ENCODE assay signal across 8 cellular contexts in the genomic region with DNA sequence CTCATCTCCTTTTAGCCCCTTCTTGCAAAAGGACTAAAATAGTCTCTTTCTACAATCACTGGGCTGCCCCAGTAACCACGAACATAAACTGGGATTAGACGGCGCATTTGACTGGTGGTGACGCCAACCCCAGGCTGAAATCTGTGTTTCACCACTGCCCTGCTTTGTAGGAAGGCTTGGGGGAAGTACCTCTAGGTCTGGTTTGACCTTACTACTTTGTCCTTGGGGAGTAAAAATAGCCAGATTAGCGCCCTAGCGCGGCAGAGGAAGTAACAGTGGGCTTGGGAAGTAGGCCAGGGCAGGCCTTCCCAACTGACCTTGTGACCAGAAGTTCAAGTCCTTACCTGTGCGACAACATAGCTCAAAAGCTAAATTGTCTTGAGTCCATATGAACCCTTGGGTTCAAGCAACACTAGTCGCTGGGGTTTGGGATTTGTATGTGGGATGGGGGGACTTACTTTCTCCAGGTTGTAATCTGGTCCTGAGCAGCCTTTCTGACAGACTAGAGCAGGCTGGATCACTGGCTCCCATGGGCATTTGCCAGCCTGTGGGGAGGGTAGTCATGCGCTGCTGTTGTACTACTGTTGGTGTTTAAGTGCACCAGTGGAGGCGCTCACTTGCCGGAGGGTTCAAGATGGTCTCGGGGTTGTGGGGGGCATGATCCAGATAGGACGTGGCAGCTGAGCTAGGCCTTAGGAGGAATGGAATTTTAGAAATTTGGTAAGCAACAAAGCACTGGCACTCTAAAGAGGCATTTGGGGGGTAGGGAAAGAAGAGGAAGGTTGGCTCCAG. TPM values are rescaled to one million over a fixed set of nuclear protein-coding genes. Genes with fewer than 3 reads are reported as not detected.
DNase-seq lines count a peak whose midpoint lies in the region; ATAC-seq, FAIRE-seq and TF ChIP-seq lines count a peak whose summit lies in the region.

No MANE protein-coding gene starts in this region.

- H3K4me1 ChIP-seq in esophagus squamous epithelium: peaks cover 23 to 51% (median 30%) of the 10 kb centered on the region in 3 donors

- 17 to 18% methylated on average over 9 to 11 of the region's 14 CpGs for WGBS in esophagus squamous epithelium, 2 donors

- peak overlapping the region; percentile 95 for H3K27ac Mint-ChIP-seq in activated CD8-positive, alpha-beta T cell treated with anti-CD3 and anti-CD28 coated beads for 36 hours

- H3K4me1 Mint-ChIP-seq in activated CD8-positive, alpha-beta T cell treated with anti-CD3 and anti-CD28 coated beads for 36 hours (ENCODE audit: low read depth): peaks cover 60% of the 10 kb centered on the region

- peak; percentile 37 for ATAC-seq in activated CD8-positive, alpha-beta T cell treated with anti-CD3 and anti-CD28 coated beads for 36 hours

- H3K36me3 Mint-ChIP-seq in activated CD8-positive, alpha-beta T cell treated with anti-CD3 and anti-CD28 coated beads for 36 hours (ENCODE audit: low read depth): peaks cover 70% of the 10 kb centered on the region

- H3K27me3 ChIP-seq in esophagus squamous epithelium: no peaks in the 10 kb centered on the region

- TF ChIP-seq CTCF in AG09319 (IDR thresholded peaks at IDR 0.05; ENCODE audit: low read depth, low read length) (no peak; the same call in 1 of the 2 replicates), LNCaP clone FGC (IDR thresholded peaks at IDR 0.05; ENCODE audit: control insufficient read depth, extremely low read depth, insufficient read depth) (no peak), esophagus squamous epithelium (IDR thresholded peaks at IDR 0.05) (peak in 1 of 6 experiments; percentile 25)
- TF ChIP-seq CTCF in activated CD8-positive, alpha-beta T cell treated with anti-CD3 and anti-CD28 coated beads for 36 hours (IDR thresholded peaks at IDR 0.05): no peak

- CTCF ChIA-PET in activated CD8-positive, alpha-beta T cell treated with anti-CD3 and anti-CD28 coated beads for 36 hours (lab: Charles Lee): interaction anchor here (0.6 to 10.2 kb wide), 30 partner anchors 10 to 582 kb away, joined by 3 to 133 read pairs (median 6); partner anchors contain the start of gene SF3B2

- TF ChIP-seq POLR2A in esophagus squamous epithelium (IDR thresholded peaks at IDR 0.05): no peak

- peak overlapping the region; percentile 91 to 97 (median 95) for H3K27ac ChIP-seq in esophagus squamous epithelium

- peak overlapping the region; percentile 75 for H3K4me3 Mint-ChIP-seq in activated CD8-positive, alpha-beta T cell treated with anti-CD3 and anti-CD28 coated beads for 36 hours

- POLR2A ChIA-PET in activated CD8-positive, alpha-beta T cell treated with anti-CD3 and anti-CD28 coated beads for 36 hours (lab: Charles Lee): interaction anchor here (0.6 to 11.1 kb wide), 9 partner anchors 11 to 184 kb away, joined by 3 to 131 read pairs (median 4); partner anchors contain the start of gene SF3B2

- DNase-seq in AG09319 (ENCODE audit: extremely low read depth, low read depth) (peak; percentile 40), GM18507 (ENCODE audit: extremely low spot score, insufficient read length, low read depth) (no peak), LNCaP clone FGC (ENCODE audit: low read depth) (no peak), esophagus squamous epithelium (lab: John Stamatoyannopoulos, UW) (no peak), myocyte (ENCODE audit: low read depth) (peak; percentile 92), urothelium cell line (ENCODE audit: low spot score) (peak; percentile 30), LoVo (ENCODE audit: low spot score) (no peak)
- DNase-seq in activated CD8-positive, alpha-beta T cell treated with anti-CD3 and anti-CD28 coated beads for 36 hours: peak; percentile 67

- peak overlapping the region; percentile 54 for H3K4me3 ChIP-seq in LNCaP clone FGC (ENCODE audit: low read depth, low read length)
- H3K4me3 ChIP-seq in esophagus squamous epithelium: peak overlapping the region; percentile 59 to 95 (median 74)

- intact Hi-C loops in activated CD8-positive, alpha-beta T cell treated with anti-CD3 and anti-CD28 coated beads for 36 hours (cut with micrococcal nuclease): loop anchor here (2.0 kb wide), 1 partner anchor 58 kb away; no protein-coding TSS in a partner anchor
- intact Hi-C loops in esophagus squamous epithelium (cut with DNase I): no loop called here

- FAIRE-seq in GM18507 (lab: Jason Lieb, UNC) (peak; percentile 80), urothelium cell line (lab: Jason Lieb, UNC) (no peak)

- no peaks in the 10 kb centered on the region for H3K9me3 Mint-ChIP-seq in activated CD8-positive, alpha-beta T cell treated with anti-CD3 and anti-CD28 coated beads for 36 hours

- H3K27me3 Mint-ChIP-seq in activated CD8-positive, alpha-beta T cell treated with anti-CD3 and anti-CD28 coated beads for 36 hours: no peaks in the 10 kb centered on the region

- H3K9me3 ChIP-seq in esophagus squamous epithelium: no peaks in the 10 kb centered on the region

- peaks cover 0 to 64% (median 10%) of the 10 kb centered on the region in 3 donors for H3K36me3 ChIP-seq in esophagus squamous epithelium

RNA-seq across cellular contexts. Expression of gene PACS1, which starts 1.0 kb away (rescaled TPM):
- total RNA-seq in activated CD8-positive, alpha-beta T cell treated with anti-CD3 and anti-CD28 coated beads for 36 hours: 10 to 100 TPM; 76.3 to 78.3 TPM
- total RNA-seq in esophagus squamous epithelium (10 to 100 TPM; 17.9 to 37.6 (median 25.4) TPM), myocyte (25.4 and 26.6 TPM in 2 replicates)
- 60.5 TPM for polyA plus RNA-seq in myocyte (2012)

RNA-seq across cellular contexts. Expression of gene SF3B2, which starts 17.0 kb away (rescaled TPM):
- total RNA-seq in activated CD8-positive, alpha-beta T cell treated with anti-CD3 and anti-CD28 coated beads for 36 hours: 100 to 1,000 TPM; 255 to 278 TPM
- total RNA-seq in esophagus squamous epithelium (100 to 1,000 TPM in 1 of 4 donors, 10 to 100 TPM in 3; 87.8 to 112 (median 93.5) TPM), myocyte (115 and 134 TPM in 2 replicates)
- 143 TPM for polyA plus RNA-seq in myocyte (2012)

RNA-seq across cellular contexts. Expression of gene GAL3ST3, which starts 20.2 kb away (rescaled TPM):
- 1 to 10 TPM in 1 of 2 experiments, under 1 TPM in 1; 0.51 to 1.0 TPM for total RNA-seq in activated CD8-positive, alpha-beta T cell treated with anti-CD3 and anti-CD28 coated beads for 36 hours
- total RNA-seq in esophagus squamous epithelium: not detected
- total RNA-seq in myocyte: not detected in 2 replicates
- 1.6 TPM for polyA plus RNA-seq in myocyte (2012)

RNA-seq across cellular contexts. Expression of gene CATSPER1, which starts 42.8 kb away (rescaled TPM):
- not detected for total RNA-seq in activated CD8-positive, alpha-beta T cell treated with anti-CD3 and anti-CD28 coated beads for 36 hours
- total RNA-seq in esophagus squamous epithelium (not detected), myocyte (not detected in 2 replicates)
- 1.9 TPM for polyA plus RNA-seq in myocyte (2012)

RNA-seq across cellular contexts. Expression of gene CST6, which starts 57.3 kb away (rescaled TPM):
- under 1 TPM in 1 of 2 experiments, not detected in 1; 0.50 TPM for total RNA-seq in activated CD8-positive, alpha-beta T cell treated with anti-CD3 and anti-CD28 coated beads for 36 hours
- total RNA-seq in esophagus squamous epithelium (10 to 100 TPM; 14.6 to 58.5 (median 15.1) TPM), myocyte (1.9 TPM in 1 of 2 replicates, not detected in the other)
- polyA plus RNA-seq in myocyte (2012): 1.2 TPM

Comparison
In these comparisons a context has a peak if more than half of its experiments do, and no peak if none do; other contexts are left out.
1. DNase-seq: peak in AG09319 (single experiment), activated CD8-positive, alpha-beta T cell treated with anti-CD3 and anti-CD28 coated beads for 36 hours (single experiment), myocyte (single experiment) and urothelium cell line (single experiment); none in GM18507 (single experiment), LNCaP clone FGC (single experiment), esophagus squamous epithelium (single experiment) and LoVo (single experiment).